Comparison of ENCODE assay signal across 9 cellular contexts in genomic region chr15:75723847-75724660, GRCh38. TPM values are rescaled to one million over a fixed set of nuclear protein-coding genes. Genes with fewer than 3 reads are reported as not detected.
DNase-seq lines count a peak whose midpoint lies in the region; ATAC-seq and TF ChIP-seq lines count a peak whose summit lies in the region.
"Had no signal": no experiment of that assay in that cellular context is flagged by ENCODE, and none has a peak within 500 bp of the region (broad histone marks: within the 10 kb centered on the region; RNA-seq: fewer than 3 reads in every experiment).

No MANE protein-coding gene starts in this region.

- no peak overlapping the region for H3K4me3 Mint-ChIP-seq in chondrocyte (ENCODE audit: unreplicated experiment)
- H3K4me3 Mint-ChIP-seq: T-cell had no signal

- no peaks in the 10 kb centered on the region for H3K9me3 Mint-ChIP-seq in chondrocyte (ENCODE audit: low read depth)
- H3K9me3 Mint-ChIP-seq: T-cell had no signal

- no peaks in the 10 kb centered on the region for H3K27me3 Mint-ChIP-seq in chondrocyte (ENCODE audit: low read depth)

- POLR2A ChIA-PET in GM10248 (lab: Yijun Ruan, JAX): interaction anchor here (0.6 to 1.3 kb wide), 3 partner anchors 9 to 77 kb away, joined by 3 read pairs; partner anchors contain the start of gene SNX33

- TF ChIP-seq CTCF in GM10248 (IDR thresholded peaks at IDR 0.05; ENCODE audit: control extremely low read depth, extremely low read depth, low read depth, missing control alignments) (no peak), chondrocyte (IDR thresholded peaks at IDR 0.05) (no peak)

- no peaks in the 10 kb centered on the region for H3K36me3 Mint-ChIP-seq in chondrocyte (ENCODE audit: low read depth)
- H3K36me3 Mint-ChIP-seq: T-cell had no signal

- no peak for ATAC-seq in HG03469 (IDR thresholded peaks at IDR 0.05; ENCODE audit: unreplicated experiment)

- CTCF ChIA-PET in GM10248 (lab: Yijun Ruan, JAX): interaction anchor here (0.7 to 4.2 kb wide), 7 partner anchors 9 to 87 kb away, joined by 3 to 37 read pairs (median 4); partner anchors contain the start of gene SNX33

- peaks cover 21% of the 10 kb centered on the region for H3K4me1 Mint-ChIP-seq in chondrocyte (ENCODE audit: low read depth)

- peak overlapping the region; percentile 95 for H3K27ac Mint-ChIP-seq in chondrocyte (ENCODE audit: unreplicated experiment)
- H3K27ac Mint-ChIP-seq: T-cell had no signal

- DNase-seq in GM10248 (ENCODE audit: extremely low spot score) (peak; percentile 89), HK-2 (ENCODE audit: unreplicated experiment) (peak; percentile 45), SHP77 treated with DMSO at 0.1 percent for 48 hours (lab: John Stamatoyannopoulos, UW) (peak; percentile 29), chondrocyte (ENCODE audit: low spot score) (peak; percentile 94), kidney glomerular epithelial cell (lab: John Stamatoyannopoulos, UW) (peak; percentile 83), smooth muscle cell of the brain vasculature (ENCODE audit: low read depth, low spot score) (peak; percentile 91), NCI-H1105 (lab: John Stamatoyannopoulos, UW) (no peak)

RNA-seq across cellular contexts. Expression of gene CSPG4, which starts 11.4 kb away (rescaled TPM):
- total RNA-seq in chondrocyte: 302 to 607 TPM (median 595 TPM) in 3 replicates
